Comparison of ENCODE assay signal across 18 cellular contexts in genomic region chr11:89604281-89604680, GRCh38.
A peak's percentile ranks its signal among the peaks of the same experiment; 100 is the strongest.
DNase-seq lines count a peak whose midpoint lies in the region; FAIRE-seq and TF ChIP-seq lines count a peak whose summit lies in the region.
"Had no signal": no experiment of that assay in that cellular context is flagged by ENCODE, and none has a peak within 500 bp of the region (broad histone marks: within the 10 kb centered on the region; RNA-seq: fewer than 3 reads in every experiment).

No MANE protein-coding gene starts in this region.

- H3K4me3 Mint-ChIP-seq in HFFc6 (peak overlapping the region; percentile 22; the same call in 1 of the 2 replicates), mesothelial cell of epicardium (no peak overlapping the region)
- H3K4me3 Mint-ChIP-seq: CD14-positive monocyte; CD4-positive, alpha-beta memory T cell; IgD-negative memory B cell had no signal

- H3K9me3 ChIP-seq in GM23248 (ENCODE audit: low read depth), result no peaks in the 10 kb centered on the region
- H3K9me3 ChIP-seq in stomach, result peaks cover 0 to 12% (median 0%) of the 10 kb centered on the region in 4 donors
- H3K9me3 ChIP-seq: BLaER1 had no signal

- 35 to 49% methylated on average over 4 of the region's 4 CpGs for WGBS in GM23248 (ENCODE audit: low coverage in 1 of 2, low lambda C conversion rate in 2 of 2, missing lambda C conversion rate in 2 of 2), 2 experiments
- WGBS in stomach, 5 donors, result 70 to 92% (median 85%) methylated on average over 4 of the region's 4 CpGs

- DNase-seq in ELF-1 (ENCODE audit: low read depth, low spot score) (peak; percentile 26), HFFc6 (no peak), bronchial epithelial cell (ENCODE audit: low read depth) (no peak), mesothelial cell of epicardium (ENCODE audit: low spot score in 2 of 2, unreplicated experiment in 2 of 2) (no peak), GM23248 (no peak), T-helper 9 cell (no peak), HUDEP-2 (lab: John Stamatoyannopoulos, UW; ENCODE audit: unreplicated experiment in 76 of 76) (no peak), stomach (no peak)
- DNase-seq: 8988T; CD4-positive, alpha-beta memory T cell; DMS153; DMS79; GF-D8; HCEC 1CT had no signal

- H3K4me1 Mint-ChIP-seq in HFFc6 (ENCODE audit: low read depth) (peaks cover 68% of the 10 kb centered on the region), mesothelial cell of epicardium (peaks cover 3% of the 10 kb centered on the region)
- H3K4me1 Mint-ChIP-seq: CD4-positive, alpha-beta memory T cell; IgD-negative memory B cell had no signal

- peaks cover 18% of the 10 kb centered on the region for H3K36me3 Mint-ChIP-seq in HFFc6 (ENCODE audit: low read depth)
- H3K36me3 Mint-ChIP-seq in mesothelial cell of epicardium, result peaks cover 13% of the 10 kb centered on the region
- H3K36me3 Mint-ChIP-seq: CD14-positive monocyte; CD4-positive, alpha-beta memory T cell; IgD-negative memory B cell had no signal

- H3K36me3 ChIP-seq in bronchial epithelial cell (ENCODE audit: control insufficient read depth, insufficient read depth, low read length) (no peaks in the 10 kb centered on the region), GM23248 (ENCODE audit: low read depth) (no peaks in the 10 kb centered on the region), stomach (no peaks in the 10 kb centered on the region)
- H3K36me3 ChIP-seq: BLaER1 had no signal

- in situ Hi-C loops in GM23248 (cut with MboI), result loop anchor here (25.0 kb wide), 2 partner anchors 267 to 492 kb away; no protein-coding TSS in a partner anchor

- TF ChIP-seq CTCF in HFFc6 (IDR thresholded peaks at IDR 0.05) (no peak), bronchial epithelial cell (IDR thresholded peaks at IDR 0.05; ENCODE audit: insufficient read depth, low read length, severe bottlenecking) (no peak), mesothelial cell of epicardium (IDR thresholded peaks at IDR 0.05; ENCODE audit: unreplicated experiment) (no peak), stomach (IDR thresholded peaks at IDR 0.05) (no peak)

- no peaks in the 10 kb centered on the region for H3K79me2 ChIP-seq in GM23248 (ENCODE audit: insufficient read depth)

- TF ChIP-seq EP300 in stomach (IDR thresholded peaks at IDR 0.05), result no peak

- no peaks in the 10 kb centered on the region for H4K20me1 ChIP-seq in GM23248 (ENCODE audit: insufficient read depth)
- H4K20me1 ChIP-seq: BLaER1 had no signal

- H3K4me1 ChIP-seq in GM23248 (ENCODE audit: insufficient read depth) (no peaks in the 10 kb centered on the region; the same call in 1 of the 2 replicates), stomach (no peaks in the 10 kb centered on the region)
- H3K4me1 ChIP-seq: BLaER1 had no signal

- FAIRE-seq in bronchial epithelial cell (lab: Jason Lieb, UNC), result peak; percentile 77

- intact Hi-C loops in stomach (cut with DNase I; ENCODE audit: low total_unique reads), result no loop called here

- no peaks in the 10 kb centered on the region for H3K9me2 ChIP-seq in GM23248 (ENCODE audit: insufficient read depth)

- H3K9ac ChIP-seq in GM23248, result no peak overlapping the region
- H3K9ac ChIP-seq: BLaER1 had no signal

- H3K4me3 ChIP-seq in bronchial epithelial cell (ENCODE audit: low read depth, low read length), result no peak overlapping the region
- no peak overlapping the region for H3K4me3 ChIP-seq in GM23248
- H3K4me3 ChIP-seq in stomach, result no peak overlapping the region
- H3K4me3 ChIP-seq: BLaER1 had no signal

- no peak for TF ChIP-seq POLR2A in stomach (IDR thresholded peaks at IDR 0.05)

- H3K27me3 Mint-ChIP-seq in HFFc6 (ENCODE audit: insufficient read depth) (no peaks in the 10 kb centered on the region), mesothelial cell of epicardium (ENCODE audit: low read depth) (no peaks in the 10 kb centered on the region)
- H3K27me3 Mint-ChIP-seq: CD4-positive, alpha-beta memory T cell; IgD-negative memory B cell had no signal

- no peak overlapping the region for H2AFZ ChIP-seq in GM23248

- H3K27ac Mint-ChIP-seq in HFFc6, result peak overlapping the region; percentile 44; the same call in 1 of the 2 replicates
- H3K27ac Mint-ChIP-seq in mesothelial cell of epicardium, result peak overlapping the region; percentile 66
- H3K27ac Mint-ChIP-seq: CD14-positive monocyte; CD4-positive, alpha-beta memory T cell; IgD-negative memory B cell had no signal

- H3K4me2 ChIP-seq in GM23248 (ENCODE audit: unreplicated experiment), result no peak overlapping the region
- H3K4me2 ChIP-seq: BLaER1 had no signal

- H3K27ac ChIP-seq in GM23248, result no peak overlapping the region
- no peak overlapping the region for H3K27ac ChIP-seq in stomach
- H3K27ac ChIP-seq: BLaER1, HL-60 had no signal

- no peaks in the 10 kb centered on the region for H3K27me3 ChIP-seq in bronchial epithelial cell (ENCODE audit: control insufficient read depth, insufficient read depth, low read length)
- no peaks in the 10 kb centered on the region for H3K27me3 ChIP-seq in GM23248 (replicated peaks; ENCODE audit: insufficient read depth)
- H3K27me3 ChIP-seq in stomach, result no peaks in the 10 kb centered on the region
- H3K27me3 ChIP-seq: BLaER1 had no signal

- no peaks in the 10 kb centered on the region for H3F3A ChIP-seq in GM23248 (ENCODE audit: insufficient read depth)

- peaks cover 13% of the 10 kb centered on the region for H3K9me3 Mint-ChIP-seq in HFFc6
- peaks cover 20% of the 10 kb centered on the region for H3K9me3 Mint-ChIP-seq in mesothelial cell of epicardium
- H3K9me3 Mint-ChIP-seq: IgD-negative memory B cell had no signal
